In genomic region chr13:113623491-113624234, GRCh38 we compare ENCODE assay signal across 22 cellular contexts. TPM values are rescaled to one million over a fixed set of nuclear protein-coding genes. Genes with fewer than 3 reads are reported as not detected.
A peak's percentile ranks its signal among the peaks of the same experiment; 100 is the strongest.
DNase-seq lines count a peak whose midpoint lies in the region; ATAC-seq, FAIRE-seq and TF ChIP-seq lines count a peak whose summit lies in the region.
"Had no signal": no experiment of that assay in that cellular context is flagged by ENCODE, and none has a peak within 500 bp of the region (broad histone marks: within the 10 kb centered on the region; RNA-seq: fewer than 3 reads in every experiment).

No MANE protein-coding gene starts in this region.

- H4K5ac ChIP-seq in IMR-90 (ENCODE audit: low read depth, low read length), result no peak overlapping the region

- peaks cover 22 to 61% of the 10 kb centered on the region in 2 donors for H3K36me3 Mint-ChIP-seq in CD14-positive monocyte
- H3K36me3 Mint-ChIP-seq in chondrocyte (ENCODE audit: low read depth), result peaks cover 21% of the 10 kb centered on the region
- peaks cover 29% of the 10 kb centered on the region for H3K36me3 Mint-ChIP-seq in activated CD4-positive, alpha-beta memory T cell treated with anti-CD3 and anti-CD28 coated beads for 36 hours

- H3K36me3 ChIP-seq in IMR-90 (ENCODE audit: control insufficient read depth, insufficient read depth, low read length) (peaks cover 30% of the 10 kb centered on the region), trophoblast cell (ENCODE audit: control insufficient read depth in 1 of 2, insufficient read depth in 2 of 2, low read length in 2 of 2) (peaks cover 33 to 34% of the 10 kb centered on the region in 2 experiments), colonic mucosa (no peaks in the 10 kb centered on the region)

- H3K9ac ChIP-seq in IMR-90 (ENCODE audit: low read depth, low read length) (no peak overlapping the region), trophoblast cell (ENCODE audit: low read length) (no peak overlapping the region), colonic mucosa (ENCODE audit: low read depth in 2 of 2, low read length in 2 of 2) (no peak overlapping the region)

- H3K56ac ChIP-seq in IMR-90 (ENCODE audit: extremely low read depth, insufficient read depth, low read length), result no peak overlapping the region

- dilution Hi-C loops in IMR-90 (cut with HindIII; ENCODE audit: low sequenced_read_pairs, unreplicated experiment), result no loop called here

- H2AFZ ChIP-seq in IMR-90 (replicated peaks; ENCODE audit: low read length, poor library complexity) (no peak overlapping the region), trophoblast cell (ENCODE audit: insufficient read depth, low read length, poor library complexity) (no peak overlapping the region)

- peaks cover 0 to 6% (median 1%) of the 10 kb centered on the region in 7 donors for H3K9me3 Mint-ChIP-seq in CD14-positive monocyte
- no peaks in the 10 kb centered on the region for H3K9me3 Mint-ChIP-seq in chondrocyte (ENCODE audit: low read depth)
- no peaks in the 10 kb centered on the region for H3K9me3 Mint-ChIP-seq in activated CD4-positive, alpha-beta memory T cell treated with anti-CD3 and anti-CD28 coated beads for 36 hours
- H3K9me3 Mint-ChIP-seq: stimulated activated naive CD8-positive, alpha-beta T cell treated with anti-CD3 and anti-CD28 coated beads, Interleukin-15, Interleukin-2, amounts not matched to agents 100 ng/mL and 50 ng/mL, for 24 hours had no signal

- no peaks in the 10 kb centered on the region for H3K4me1 Mint-ChIP-seq in CD14-positive monocyte
- peaks cover 14% of the 10 kb centered on the region for H3K4me1 Mint-ChIP-seq in chondrocyte (ENCODE audit: low read depth)
- no peaks in the 10 kb centered on the region for H3K4me1 Mint-ChIP-seq in activated CD4-positive, alpha-beta memory T cell treated with anti-CD3 and anti-CD28 coated beads for 36 hours (ENCODE audit: low read depth)

- H3K27ac Mint-ChIP-seq in CD14-positive monocyte (peak overlapping the region in 6 of 7 donors; percentile 40 to 82 (median 62)), chondrocyte (ENCODE audit: unreplicated experiment) (no peak overlapping the region)
- H3K27ac Mint-ChIP-seq in activated CD4-positive, alpha-beta memory T cell treated with anti-CD3 and anti-CD28 coated beads for 36 hours, result no peak overlapping the region
- H3K27ac Mint-ChIP-seq: stimulated activated naive CD8-positive, alpha-beta T cell treated with anti-CD3 and anti-CD28 coated beads, Interleukin-15, Interleukin-2, amounts not matched to agents 100 ng/mL and 50 ng/mL, for 24 hours had no signal

- H3K4me2 ChIP-seq in IMR-90 (ENCODE audit: low read depth, low read length), result no peak overlapping the region
- no peak overlapping the region for H3K4me2 ChIP-seq in trophoblast cell (ENCODE audit: low read length)

- in situ Hi-C loops in IMR-90 (cut with MboI; ENCODE audit: low sequenced_read_pairs), result no loop called here

- WGBS in IMR-90 (ENCODE audit: extremely low coverage in 2 of 2, insufficient read length in 1 of 2), 2 experiments, result 100% methylated on average over 2 of the region's 20 CpGs; no CpG with 5 or more reads in 1 of the 2 experiments
- no CpG with 5 or more reads among the region's 20 CpGs for WGBS in trophoblast cell (ENCODE audit: extremely low coverage, insufficient coverage, insufficient read length)

- peaks cover 0 to 16% (median 2%) of the 10 kb centered on the region in 3 donors for H3K27me3 Mint-ChIP-seq in CD14-positive monocyte (ENCODE audit: low read depth in 3 of 3)
- H3K27me3 Mint-ChIP-seq in chondrocyte (ENCODE audit: low read depth), result no peaks in the 10 kb centered on the region
- H3K27me3 Mint-ChIP-seq in activated CD4-positive, alpha-beta memory T cell treated with anti-CD3 and anti-CD28 coated beads for 36 hours, result no peaks in the 10 kb centered on the region
- H3K27me3 Mint-ChIP-seq: stimulated activated naive CD8-positive, alpha-beta T cell treated with anti-CD3 and anti-CD28 coated beads, Interleukin-15, Interleukin-2, amounts not matched to agents 100 ng/mL and 50 ng/mL, for 24 hours had no signal

- peaks cover 13% of the 10 kb centered on the region for H3K4me1 ChIP-seq in IMR-90 (ENCODE audit: control insufficient read depth, insufficient read depth, low read length)
- H3K4me1 ChIP-seq in trophoblast cell (ENCODE audit: control insufficient read depth in 1 of 2, insufficient read depth in 2 of 2, low read length in 2 of 2), result peaks cover 0 to 3% of the 10 kb centered on the region in 2 experiments
- H3K4me1 ChIP-seq in colonic mucosa, result no peaks in the 10 kb centered on the region
- H3K4me1 ChIP-seq: BE2C, pancreas had no signal

- H4K91ac ChIP-seq in IMR-90 (ENCODE audit: insufficient read depth, low read depth, low read length), result no peak overlapping the region
- H4K91ac ChIP-seq in trophoblast cell (ENCODE audit: low read depth, low read length), result no peak overlapping the region

- no peak for TF ChIP-seq RAD21 in IMR-90 (IDR thresholded peaks at IDR 0.05; ENCODE audit: low read length)

- H3K18ac ChIP-seq in IMR-90 (ENCODE audit: low read depth, low read length) (no peak overlapping the region), trophoblast cell (ENCODE audit: low read length) (peak overlapping the region; percentile 17)

- no peak overlapping the region for H2BK15ac ChIP-seq in IMR-90 (ENCODE audit: low read depth, low read length)

- H3K79me1 ChIP-seq in IMR-90 (ENCODE audit: low read depth in 1 of 2, low read length in 2 of 2) (peaks cover 19 to 67% of the 10 kb centered on the region in 2 experiments), trophoblast cell (ENCODE audit: low read length) (no peaks in the 10 kb centered on the region)

- peaks cover 62% of the 10 kb centered on the region for H4K20me1 ChIP-seq in IMR-90 (ENCODE audit: insufficient read depth, low read length)

- H3K14ac ChIP-seq in IMR-90 (replicated peaks; ENCODE audit: low read depth, low read length) (no peak overlapping the region), trophoblast cell (ENCODE audit: low read length) (no peak overlapping the region)

- H3K4ac ChIP-seq in IMR-90 (ENCODE audit: low read depth, low read length) (no peak overlapping the region), trophoblast cell (ENCODE audit: low read depth, low read length) (no peak overlapping the region)

- TF ChIP-seq CTCF in CD14-positive monocyte (IDR thresholded peaks at IDR 0.05), result no peak
- no peak for TF ChIP-seq CTCF in IMR-90 (conservative IDR thresholded peaks at IDR 0.05; ENCODE audit: low read depth, low read length)
- no peak for TF ChIP-seq CTCF in chondrocyte (IDR thresholded peaks at IDR 0.05)
- TF ChIP-seq CTCF in colonic mucosa (IDR thresholded peaks at IDR 0.05), result no peak

- peaks cover 12% of the 10 kb centered on the region; the same call in 1 of the 2 replicates for H3K9me1 ChIP-seq in IMR-90 (ENCODE audit: insufficient read depth, low read length)

- H2BK12ac ChIP-seq in trophoblast cell (ENCODE audit: low read length), result no peak overlapping the region

- ATAC-seq in IMR-90 (ENCODE audit: low read depth), result no peak

- no peak overlapping the region for H2BK120ac ChIP-seq in IMR-90 (ENCODE audit: low read depth, low read length)
- no peak overlapping the region for H2BK120ac ChIP-seq in trophoblast cell (ENCODE audit: insufficient read depth, low read length, poor library complexity)

- H3K9me3 ChIP-seq in IMR-90 (ENCODE audit: control insufficient read depth, insufficient read depth, low read length) (no peaks in the 10 kb centered on the region), trophoblast cell (ENCODE audit: insufficient read depth, low read depth, low read length) (no peaks in the 10 kb centered on the region), colonic mucosa (no peaks in the 10 kb centered on the region)
- H3K9me3 ChIP-seq: BE2C, pancreas had no signal

- H2BK5ac ChIP-seq in IMR-90 (ENCODE audit: low read depth, low read length, poor library complexity, severe bottlenecking) (no peak overlapping the region), trophoblast cell (ENCODE audit: low read depth, low read length, poor library complexity) (no peak overlapping the region)

- H3K27ac ChIP-seq in IMR-90 (ENCODE audit: insufficient read depth, low read length) (no peak overlapping the region), trophoblast cell (ENCODE audit: low read depth, low read length) (no peak overlapping the region), colonic mucosa (no peak overlapping the region)
- H3K27ac ChIP-seq: pancreas had no signal

- TF ChIP-seq POLR2A in IMR-90 (IDR thresholded peaks at IDR 0.05; ENCODE audit: low read depth, low read length), result no peak

- FAIRE-seq in frontal cortex (lab: Jason Lieb, UNC), result no peak
- FAIRE-seq: colon, endothelial cell of umbilical vein, pancreas had no signal

- peak; percentile 49 for DNase-seq in CD14-positive monocyte (ENCODE audit: low spot score)
- no peak for DNase-seq in IMR-90
- DNase-seq in chondrocyte (ENCODE audit: low spot score), result peak; percentile 83
- DNase-seq in trophoblast cell, result no peak
- no peak for DNase-seq in colonic mucosa
- no peak for DNase-seq in frontal cortex (ENCODE audit: low spot score in 2 of 2)
- DNase-seq in head of caudate nucleus, result no peak
- no peak for DNase-seq in activated CD4-positive, alpha-beta memory T cell treated with anti-CD3 and anti-CD28 coated beads for 36 hours
- DNase-seq: activated gamma-delta T cell, anterior cingulate cortex, BE2C, DMS79, glutamatergic neuron, islet precursor cell, Karpas-422, NCI-H146, NCI-H446 had no signal

- intact Hi-C loops in CD14-positive monocyte (cut with micrococcal nuclease), result no loop called here
- intact Hi-C loops in IMR-90 (cut with micrococcal nuclease), result no loop called here
- intact Hi-C loops in colonic mucosa (cut with DNase I), result no loop called here
- intact Hi-C loops in head of caudate nucleus (cut with DNase I), result no loop called here
- intact Hi-C loops in activated CD4-positive, alpha-beta memory T cell treated with anti-CD3 and anti-CD28 coated beads for 36 hours (cut with micrococcal nuclease), result no loop called here

- H3K79me2 ChIP-seq in trophoblast cell (ENCODE audit: control insufficient read depth, insufficient read depth, low read length, poor library complexity), result no peaks in the 10 kb centered on the region

- no peak overlapping the region for H2BK20ac ChIP-seq in IMR-90 (ENCODE audit: low read depth, low read length)

- H3K23ac ChIP-seq in IMR-90 (ENCODE audit: low read depth, low read length) (no peak overlapping the region), trophoblast cell (ENCODE audit: low read length) (no peak overlapping the region)

- POLR2A ChIA-PET in IMR-90 (lab: Charles Lee; ENCODE audit: unreplicated experiment), result no interaction called here
- POLR2A ChIA-PET in activated CD4-positive, alpha-beta memory T cell treated with anti-CD3 and anti-CD28 coated beads for 36 hours (lab: Charles Lee), result no interaction called here

- H4K8ac ChIP-seq in IMR-90 (ENCODE audit: low read depth in 2 of 2, low read length in 2 of 2), result no peak overlapping the region
- H4K8ac ChIP-seq in trophoblast cell (ENCODE audit: low read depth, low read length), result no peak overlapping the region

- no TSS peak for BruUV-seq in IMR-90 (replicated peaks; lab: Mats Ljungman, UMichigan)

- peak overlapping the region; percentile 28 for H2AK9ac ChIP-seq in IMR-90 (replicated peaks; ENCODE audit: low read depth, low read length, poor library complexity)

- H3K4me3 ChIP-seq in IMR-90 (ENCODE audit: insufficient read depth, low read depth, low read length) (no peak overlapping the region), trophoblast cell (ENCODE audit: low read depth, low read length) (no peak overlapping the region), colonic mucosa (no peak overlapping the region)
- H3K4me3 ChIP-seq: pancreas had no signal

- CTCF ChIA-PET in IMR-90 (lab: Yijun Ruan, JAX), result no interaction called here
- CTCF ChIA-PET in activated CD4-positive, alpha-beta memory T cell treated with anti-CD3 and anti-CD28 coated beads for 36 hours (lab: Charles Lee), result no interaction called here

- H4K12ac ChIP-seq in trophoblast cell (ENCODE audit: low read depth, low read length), result no peak overlapping the region

- no peaks in the 10 kb centered on the region for H3K27me3 ChIP-seq in IMR-90 (ENCODE audit: control insufficient read depth, insufficient read depth, low read length)
- no peaks in the 10 kb centered on the region for H3K27me3 ChIP-seq in trophoblast cell (ENCODE audit: insufficient read depth, low read length)
- no peaks in the 10 kb centered on the region for H3K27me3 ChIP-seq in colonic mucosa
- H3K27me3 ChIP-seq: BE2C, pancreas had no signal

- 0 out of 2 replicates have a peak overlapping the region, but pooled peaks have one; percentile 0 for H2AK5ac ChIP-seq in IMR-90 (ENCODE audit: low read depth, low read length)
- H2AK5ac ChIP-seq in trophoblast cell (ENCODE audit: low read length), result no peak overlapping the region

- H3K4me3 Mint-ChIP-seq in CD14-positive monocyte, result no peak overlapping the region
- no peak overlapping the region for H3K4me3 Mint-ChIP-seq in chondrocyte (ENCODE audit: unreplicated experiment)
- H3K4me3 Mint-ChIP-seq in activated CD4-positive, alpha-beta memory T cell treated with anti-CD3 and anti-CD28 coated beads for 36 hours, result no peak overlapping the region
- H3K4me3 Mint-ChIP-seq: stimulated activated naive CD8-positive, alpha-beta T cell treated with anti-CD3 and anti-CD28 coated beads, Interleukin-15, Interleukin-2, amounts not matched to agents 100 ng/mL and 50 ng/mL, for 24 hours had no signal

RNA-seq across cellular contexts. Expression of gene ATP4B, which starts 34.3 kb away (rescaled TPM):
- polyA plus RNA-seq in CD14-positive monocyte (not detected), IMR-90 (2012; rRNA removed) (not detected in 2 replicates)
- total RNA-seq in IMR-90 (2012; rRNA removed) (not detected in 2 replicates), chondrocyte (not detected in 3 replicates), colonic mucosa (not detected), frontal cortex (not detected)
- polyA plus RNA-seq in IMR-90 (2012; cell fraction: cytosol; rRNA removed), result not detected in 2 replicates
- polyA plus RNA-seq in IMR-90 (2012; cell fraction: nucleus; rRNA removed; ENCODE audit: low replicate concordance), result not detected in 2 replicates
- polyA plus RNA-seq in trophoblast cell (2013), result not detected in 2 replicates
- not detected for total RNA-seq in activated CD4-positive, alpha-beta memory T cell treated with anti-CD3 and anti-CD28 coated beads for 36 hours
- total RNA-seq: endothelial cell of umbilical vein, mucosa of gallbladder, pancreas had no signal
- polyA plus RNA-seq: pancreas had no signal

RNA-seq across cellular contexts. Expression of gene TFDP1, which starts 39.1 kb away (rescaled TPM):
- polyA plus RNA-seq in CD14-positive monocyte (10 to 100 TPM; 37.6 to 54.0 TPM), IMR-90 (2012; rRNA removed) (97.0 and 97.8 TPM in 2 replicates)
- total RNA-seq in IMR-90 (2012; rRNA removed) (59.2 and 59.3 TPM in 2 replicates), chondrocyte (52.8 to 76.0 TPM (median 54.3 TPM) in 3 replicates), colonic mucosa (100 to 1,000 TPM in 1 of 2 donors, 10 to 100 TPM in 1; 60.3 to 112 TPM), frontal cortex (32.2 TPM)
- 50.0 and 55.8 TPM in 2 replicates for polyA plus RNA-seq in IMR-90 (2012; cell fraction: cytosol; rRNA removed)
- polyA plus RNA-seq in IMR-90 (2012; cell fraction: nucleus; rRNA removed; ENCODE audit: low replicate concordance), result 54.6 and 91.2 TPM in 2 replicates
- 59.9 and 61.4 TPM in 2 replicates for polyA plus RNA-seq in trophoblast cell (2013)
- total RNA-seq in activated CD4-positive, alpha-beta memory T cell treated with anti-CD3 and anti-CD28 coated beads for 36 hours, result 100 to 1,000 TPM; 149 to 156 TPM

RNA-seq across cellular contexts. Expression of gene GRK1, which starts 43.4 kb away (rescaled TPM):
- not detected for polyA plus RNA-seq in CD14-positive monocyte
- total RNA-seq in IMR-90 (2012; rRNA removed), result not detected in 2 replicates
- polyA plus RNA-seq in IMR-90 (2012; rRNA removed), result not detected in 2 replicates
- polyA plus RNA-seq in IMR-90 (2012; cell fraction: cytosol; rRNA removed), result not detected in 2 replicates
- 0.01 TPM in 1 of 2 replicates, not detected in the other for polyA plus RNA-seq in IMR-90 (2012; cell fraction: nucleus; rRNA removed; ENCODE audit: low replicate concordance)
- total RNA-seq in chondrocyte, result 0.07 TPM in 1 of 3 replicates, not detected in the others
- polyA plus RNA-seq in trophoblast cell (2013), result 0.01 and 0.03 TPM in 2 replicates
- under 1 TPM in 1 of 2 donors, not detected in 1; 0.10 TPM for total RNA-seq in colonic mucosa
- under 0.01 TPM for total RNA-seq in frontal cortex
- total RNA-seq in activated CD4-positive, alpha-beta memory T cell treated with anti-CD3 and anti-CD28 coated beads for 36 hours, result not detected
- total RNA-seq: endothelial cell of umbilical vein, mucosa of gallbladder, pancreas had no signal
- polyA plus RNA-seq: endothelial cell of umbilical vein had no signal

Comparison
In these comparisons a context has a peak if more than half of its experiments do, and no peak if none do; other contexts are left out.
1. DNase-seq: peak in CD14-positive monocyte (single experiment) and chondrocyte (single experiment); none in IMR-90 (single experiment), trophoblast cell (0 of 2), colonic mucosa (single experiment), frontal cortex (0 of 2), head of caudate nucleus (0 of 42) and activated CD4-positive, alpha-beta memory T cell treated with anti-CD3 and anti-CD28 coated beads for 36 hours (single experiment).
2. H3K27ac Mint-ChIP-seq: peak in CD14-positive monocyte (6 of 7); none in chondrocyte (single experiment) and activated CD4-positive, alpha-beta memory T cell treated with anti-CD3 and anti-CD28 coated beads for 36 hours (single experiment).